ENCODE assay signal across 2 cellular contexts in the genomic region with DNA sequence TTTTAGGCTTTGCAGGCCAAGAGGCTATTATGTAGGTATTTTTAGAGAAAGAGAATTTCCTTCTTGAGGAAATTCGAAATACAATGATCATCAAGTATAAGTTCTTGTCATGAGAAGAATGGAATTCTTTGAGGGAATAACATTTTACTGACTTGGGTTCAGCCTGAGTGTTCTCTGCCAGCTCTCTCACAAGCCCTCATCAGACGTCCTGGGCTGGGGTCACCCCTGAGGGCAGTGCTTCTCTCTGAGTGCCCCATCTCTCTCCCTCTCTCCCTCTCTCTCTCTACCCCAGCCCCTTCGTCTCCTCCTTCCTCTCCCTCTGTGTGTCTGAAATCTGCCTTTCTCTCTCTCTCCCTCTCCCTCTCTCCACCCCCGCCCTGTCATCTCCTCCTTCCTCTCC.
TF ChIP-seq lines count a peak whose summit lies in the region.

No MANE protein-coding gene starts in this region.

TF ChIP-seq in SK-N-SH treated with all-trans-retinoic acid at 6 μM for 48 hours, 23 proteins besides CTCF, POLR2A, EP300 and RAD21 (continued from another document):
- no peak for TF ChIP-seq ZNF70 (CRISPR knock-in tag; IDR thresholded peaks at IDR 0.05)
- TF ChIP-seq OSR1 (CRISPR knock-in tag; IDR thresholded peaks at IDR 0.05) = no peak
- no peak for TF ChIP-seq CSDC2 (CRISPR knock-in tag; IDR thresholded peaks at IDR 0.05)
- TF ChIP-seq SNAI2 (CRISPR knock-in tag; IDR thresholded peaks at IDR 0.05) = no peak
- no peak for TF ChIP-seq CREB5 (CRISPR knock-in tag; IDR thresholded peaks at IDR 0.05; ENCODE audit: low read depth)
- TF ChIP-seq GLIS3 (CRISPR knock-in tag; IDR thresholded peaks at IDR 0.05) = no peak
- TF ChIP-seq, protein P1, sequence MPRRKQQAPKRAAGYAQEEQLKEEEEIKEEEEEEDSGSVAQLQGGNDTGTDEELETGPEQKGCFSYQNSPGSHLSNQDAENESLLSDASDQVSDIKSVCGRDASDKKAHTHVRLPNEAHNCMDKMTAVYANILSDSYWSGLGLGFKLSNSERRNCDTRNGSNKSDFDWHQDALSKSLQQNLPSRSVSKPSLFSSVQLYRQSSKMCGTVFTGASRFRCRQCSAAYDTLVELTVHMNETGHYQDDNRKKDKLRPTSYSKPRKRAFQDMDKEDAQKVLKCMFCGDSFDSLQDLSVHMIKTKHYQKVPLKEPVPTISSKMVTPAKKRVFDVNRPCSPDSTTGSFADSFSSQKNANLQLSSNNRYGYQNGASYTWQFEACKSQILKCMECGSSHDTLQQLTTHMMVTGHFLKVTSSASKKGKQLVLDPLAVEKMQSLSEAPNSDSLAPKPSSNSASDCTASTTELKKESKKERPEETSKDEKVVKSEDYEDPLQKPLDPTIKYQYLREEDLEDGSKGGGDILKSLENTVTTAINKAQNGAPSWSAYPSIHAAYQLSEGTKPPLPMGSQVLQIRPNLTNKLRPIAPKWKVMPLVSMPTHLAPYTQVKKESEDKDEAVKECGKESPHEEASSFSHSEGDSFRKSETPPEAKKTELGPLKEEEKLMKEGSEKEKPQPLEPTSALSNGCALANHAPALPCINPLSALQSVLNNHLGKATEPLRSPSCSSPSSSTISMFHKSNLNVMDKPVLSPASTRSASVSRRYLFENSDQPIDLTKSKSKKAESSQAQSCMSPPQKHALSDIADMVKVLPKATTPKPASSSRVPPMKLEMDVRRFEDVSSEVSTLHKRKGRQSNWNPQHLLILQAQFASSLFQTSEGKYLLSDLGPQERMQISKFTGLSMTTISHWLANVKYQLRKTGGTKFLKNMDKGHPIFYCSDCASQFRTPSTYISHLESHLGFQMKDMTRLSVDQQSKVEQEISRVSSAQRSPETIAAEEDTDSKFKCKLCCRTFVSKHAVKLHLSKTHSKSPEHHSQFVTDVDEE (CRISPR knock-in tag; IDR thresholded peaks at IDR 0.05) = no peak
- TF ChIP-seq, protein P2, sequence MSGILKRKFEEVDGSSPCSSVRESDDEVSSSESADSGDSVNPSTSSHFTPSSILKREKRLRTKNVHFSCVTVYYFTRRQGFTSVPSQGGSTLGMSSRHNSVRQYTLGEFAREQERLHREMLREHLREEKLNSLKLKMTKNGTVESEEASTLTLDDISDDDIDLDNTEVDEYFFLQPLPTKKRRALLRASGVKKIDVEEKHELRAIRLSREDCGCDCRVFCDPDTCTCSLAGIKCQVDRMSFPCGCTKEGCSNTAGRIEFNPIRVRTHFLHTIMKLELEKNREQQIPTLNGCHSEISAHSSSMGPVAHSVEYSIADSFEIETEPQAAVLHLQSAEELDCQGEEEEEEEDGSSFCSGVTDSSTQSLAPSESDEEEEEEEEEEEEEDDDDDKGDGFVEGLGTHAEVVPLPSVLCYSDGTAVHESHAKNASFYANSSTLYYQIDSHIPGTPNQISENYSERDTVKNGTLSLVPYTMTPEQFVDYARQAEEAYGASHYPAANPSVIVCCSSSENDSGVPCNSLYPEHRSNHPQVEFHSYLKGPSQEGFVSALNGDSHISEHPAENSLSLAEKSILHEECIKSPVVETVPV (CRISPR knock-in tag; IDR thresholded peaks at IDR 0.05) = no peak
- TF ChIP-seq ZFP3 (CRISPR knock-in tag; IDR thresholded peaks at IDR 0.05) = no peak
- TF ChIP-seq ZNF8 (CRISPR knock-in tag; IDR thresholded peaks at IDR 0.05) = no peak
- no peak for TF ChIP-seq TOX (CRISPR knock-in tag; IDR thresholded peaks at IDR 0.05; ENCODE audit: borderline replicate concordance)
- TF ChIP-seq RARB (CRISPR knock-in tag; IDR thresholded peaks at IDR 0.05) = no peak

TF ChIP-seq in SK-N-SH, 30 proteins besides CTCF, POLR2A, EP300 and RAD21 (continued from another document):
- no peak for TF ChIP-seq ZBTB33 (IDR thresholded peaks at IDR 0.05; ENCODE audit: borderline replicate concordance, low read depth)
